In the genomic region with DNA sequence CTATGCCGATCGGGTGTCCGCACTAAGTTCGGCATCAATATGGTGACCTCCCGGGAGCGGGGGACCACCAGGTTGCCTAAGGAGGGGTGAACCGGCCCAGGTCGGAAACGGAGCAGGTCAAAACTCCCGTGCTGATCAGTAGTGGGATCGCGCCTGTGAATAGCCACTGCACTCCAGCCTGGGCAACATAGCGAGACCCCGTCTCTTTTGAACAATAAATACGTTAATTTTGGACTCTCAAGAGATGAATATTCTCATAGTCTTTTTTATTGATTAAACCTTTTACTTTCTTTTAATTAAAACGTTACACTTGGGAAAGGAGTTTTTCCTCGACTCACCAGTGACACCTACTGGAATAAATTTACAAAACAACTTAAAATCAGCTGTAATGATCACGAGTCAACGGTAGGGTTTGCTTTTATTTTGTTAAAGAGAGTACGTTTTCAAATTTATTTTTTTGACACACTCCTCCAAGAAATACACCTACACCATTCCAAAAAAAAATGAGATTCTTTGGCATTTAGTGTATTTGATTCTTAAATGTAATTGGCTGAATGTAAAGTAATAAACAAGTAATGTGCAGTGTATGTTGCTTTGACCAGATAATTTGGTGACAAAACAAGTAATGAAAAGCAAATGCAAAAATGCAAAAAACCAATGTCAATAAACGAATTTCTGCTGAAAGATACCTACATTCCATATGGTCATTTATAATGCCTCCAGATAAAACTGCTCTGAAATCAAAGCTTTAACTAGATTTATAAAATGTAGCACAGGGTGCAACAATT, we compare ENCODE assay signal across 2 cellular contexts.
TF ChIP-seq lines count a peak whose summit lies in the region.

No MANE protein-coding gene starts in this region.

TF ChIP-seq in SK-N-SH treated with all-trans-retinoic acid at 6 μM for 48 hours, 23 proteins besides CTCF, POLR2A, EP300 and RAD21 (continues in another document):
- TF ChIP-seq CSRNP3 (CRISPR knock-in tag; IDR thresholded peaks at IDR 0.05) (peak; percentile 28; the same call in 1 of the 2 replicates), ZFP30 (CRISPR knock-in tag; IDR thresholded peaks at IDR 0.05) (no peak), PPARA (CRISPR knock-in tag; IDR thresholded peaks at IDR 0.05; ENCODE audit: borderline replicate concordance) (no peak), RARB (CRISPR knock-in tag; IDR thresholded peaks at IDR 0.05) (no peak), OSR1 (CRISPR knock-in tag; IDR thresholded peaks at IDR 0.05) (no peak), ZNF8 (CRISPR knock-in tag; IDR thresholded peaks at IDR 0.05) (no peak; the same call in 1 of the 2 replicates), SNAI2 (CRISPR knock-in tag; IDR thresholded peaks at IDR 0.05) (no peak), TCF4 (CRISPR knock-in tag; IDR thresholded peaks at IDR 0.05; ENCODE audit: borderline replicate concordance) (peak; percentile 32; the same call in 1 of the 2 replicates), ISL1 (CRISPR knock-in tag; IDR thresholded peaks at IDR 0.05) (0 out of 2 replicates have a peak, but pooled peaks have one; percentile 8), ZNF70 (CRISPR knock-in tag; IDR thresholded peaks at IDR 0.05) (no peak), ZNF565 (CRISPR knock-in tag; conservative IDR thresholded peaks at IDR 0.05; ENCODE audit: low read depth) (no peak), TSHZ2 (CRISPR knock-in tag; IDR thresholded peaks at IDR 0.05) (peak; percentile 86), CSDC2 (CRISPR knock-in tag; IDR thresholded peaks at IDR 0.05) (peak; percentile 78; the same call in 1 of the 2 replicates), BACH2 (CRISPR knock-in tag; IDR thresholded peaks at IDR 0.05; ENCODE audit: borderline replicate concordance) (no peak), ZFP3 (CRISPR knock-in tag; IDR thresholded peaks at IDR 0.05) (peak; percentile 82), TOX (CRISPR knock-in tag; IDR thresholded peaks at IDR 0.05; ENCODE audit: borderline replicate concordance) (no peak), GLIS3 (CRISPR knock-in tag; IDR thresholded peaks at IDR 0.05) (0 out of 2 replicates have a peak, but pooled peaks have one; percentile 60), ZC3H10 (CRISPR knock-in tag; IDR thresholded peaks at IDR 0.05) (no peak), ARNTL (CRISPR knock-in tag; IDR thresholded peaks at IDR 0.05; ENCODE audit: borderline replicate concordance, low read depth) (no peak)
- TF ChIP-seq, protein P1, sequence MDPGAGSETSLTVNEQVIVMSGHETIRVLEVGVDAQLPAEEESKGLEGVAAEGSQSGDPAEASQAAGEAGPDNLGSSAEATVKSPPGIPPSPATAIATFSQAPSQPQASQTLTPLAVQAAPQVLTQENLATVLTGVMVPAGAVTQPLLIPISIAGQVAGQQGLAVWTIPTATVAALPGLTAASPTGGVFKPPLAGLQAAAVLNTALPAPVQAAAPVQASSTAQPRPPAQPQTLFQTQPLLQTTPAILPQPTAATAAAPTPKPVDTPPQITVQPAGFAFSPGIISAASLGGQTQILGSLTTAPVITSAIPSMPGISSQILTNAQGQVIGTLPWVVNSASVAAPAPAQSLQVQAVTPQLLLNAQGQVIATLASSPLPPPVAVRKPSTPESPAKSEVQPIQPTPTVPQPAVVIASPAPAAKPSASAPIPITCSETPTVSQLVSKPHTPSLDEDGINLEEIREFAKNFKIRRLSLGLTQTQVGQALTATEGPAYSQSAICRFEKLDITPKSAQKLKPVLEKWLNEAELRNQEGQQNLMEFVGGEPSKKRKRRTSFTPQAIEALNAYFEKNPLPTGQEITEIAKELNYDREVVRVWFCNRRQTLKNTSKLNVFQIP (CRISPR knock-in tag; IDR thresholded peaks at IDR 0.05; ENCODE audit: borderline replicate concordance, low read depth): no peak
- TF ChIP-seq, protein P2, sequence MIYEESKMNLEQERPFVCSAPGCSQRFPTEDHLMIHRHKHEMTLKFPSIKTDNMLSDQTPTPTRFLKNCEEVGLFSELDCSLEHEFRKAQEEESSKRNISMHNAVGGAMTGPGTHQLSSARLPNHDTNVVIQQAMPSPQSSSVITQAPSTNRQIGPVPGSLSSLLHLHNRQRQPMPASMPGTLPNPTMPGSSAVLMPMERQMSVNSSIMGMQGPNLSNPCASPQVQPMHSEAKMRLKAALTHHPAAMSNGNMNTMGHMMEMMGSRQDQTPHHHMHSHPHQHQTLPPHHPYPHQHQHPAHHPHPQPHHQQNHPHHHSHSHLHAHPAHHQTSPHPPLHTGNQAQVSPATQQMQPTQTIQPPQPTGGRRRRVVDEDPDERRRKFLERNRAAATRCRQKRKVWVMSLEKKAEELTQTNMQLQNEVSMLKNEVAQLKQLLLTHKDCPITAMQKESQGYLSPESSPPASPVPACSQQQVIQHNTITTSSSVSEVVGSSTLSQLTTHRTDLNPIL (CRISPR knock-in tag; IDR thresholded peaks at IDR 0.05; ENCODE audit: low read depth): 0 out of 2 replicates have a peak, but pooled peaks have one; percentile 3

TF ChIP-seq in K562, 482 proteins besides CTCF, POLR2A, EP300 and RAD21 (continues in another document):
- peak; percentile 39 to 72; a peak in 3 of 4 replicates for TF ChIP-seq KDM1A (IDR thresholded peaks at IDR 0.05)
- TF ChIP-seq ZNF253 (CRISPR knock-in tag; conservative IDR thresholded peaks at IDR 0.05): no peak
- TF ChIP-seq ETV5 (CRISPR knock-in tag; IDR thresholded peaks at IDR 0.05; ENCODE audit: low read depth): no peak
- TF ChIP-seq TAF15 (IDR thresholded peaks at IDR 0.05; ENCODE audit: low read depth, low read length): no peak
- no peak for TF ChIP-seq BRF1 (IDR thresholded peaks at IDR 0.05; ENCODE audit: borderline replicate concordance, extremely low read depth, insufficient read length)
- TF ChIP-seq HNRNPK (IDR thresholded peaks at IDR 0.05; ENCODE audit: low read depth, low read length, poor library complexity, severe bottlenecking): no peak
- TF ChIP-seq, protein P3, sequence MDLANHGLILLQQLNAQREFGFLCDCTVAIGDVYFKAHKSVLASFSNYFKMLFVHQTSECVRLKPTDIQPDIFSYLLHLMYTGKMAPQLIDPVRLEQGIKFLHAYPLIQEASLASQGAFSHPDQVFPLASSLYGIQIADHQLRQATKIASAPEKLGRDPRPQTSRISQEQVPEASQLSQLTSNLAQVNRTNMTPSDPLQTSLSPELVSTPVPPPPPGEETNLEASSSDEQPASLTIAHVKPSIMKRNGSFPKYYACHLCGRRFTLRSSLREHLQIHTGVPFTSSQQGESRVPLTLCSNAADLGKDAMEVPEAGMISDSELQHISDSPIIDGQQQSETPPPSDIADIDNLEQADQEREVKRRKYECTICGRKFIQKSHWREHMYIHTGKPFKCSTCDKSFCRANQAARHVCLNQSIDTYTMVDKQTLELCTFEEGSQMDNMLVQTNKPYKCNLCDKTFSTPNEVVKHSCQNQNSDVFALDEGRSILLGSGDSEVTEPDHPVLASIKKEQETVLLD (IDR thresholded peaks at IDR 0.05): no peak
- no peak for TF ChIP-seq ZNF124 (CRISPR knock-in tag; IDR thresholded peaks at IDR 0.05)
- TF ChIP-seq JUN (IDR thresholded peaks at IDR 0.05; ENCODE audit: borderline replicate concordance, low read depth, low read length): no peak
- no peak for TF ChIP-seq JUN (CRISPR knock-in tag; IDR thresholded peaks at IDR 0.05; ENCODE audit: borderline replicate concordance)
- no peak for TF ChIP-seq ETV6 (IDR thresholded peaks at IDR 0.05; ENCODE audit: borderline replicate concordance in 1 of 2, low read depth in 2 of 2, low read length in 1 of 2)
- no peak for TF ChIP-seq ETV6 (CRISPR knock-in tag; IDR thresholded peaks at IDR 0.05; ENCODE audit: borderline replicate concordance)
- TF ChIP-seq MAZ (CRISPR knock-in tag; conservative IDR thresholded peaks at IDR 0.05 in 1 of 2, IDR thresholded peaks at IDR 0.05 in 1 of 2): 0 out of 4 replicates have a peak, but pooled peaks of 1 of the 2 experiments have one; percentile 6
- TF ChIP-seq TEAD1 (CRISPR knock-in tag; IDR thresholded peaks at IDR 0.05): no peak
- TF ChIP-seq ARID2 (IDR thresholded peaks at IDR 0.05): no peak
- TF ChIP-seq DMBX1 (CRISPR knock-in tag; IDR thresholded peaks at IDR 0.05; ENCODE audit: borderline replicate concordance): peak; percentile 8; the same call in 1 of the 2 replicates
- no peak for TF ChIP-seq KLF6 (CRISPR knock-in tag; IDR thresholded peaks at IDR 0.05; ENCODE audit: borderline replicate concordance)
- no peak for TF ChIP-seq DLX4 (CRISPR knock-in tag; IDR thresholded peaks at IDR 0.05)
- TF ChIP-seq MAFF (IDR thresholded peaks at IDR 0.05; ENCODE audit: low read length): no peak
- TF ChIP-seq, protein P4, sequence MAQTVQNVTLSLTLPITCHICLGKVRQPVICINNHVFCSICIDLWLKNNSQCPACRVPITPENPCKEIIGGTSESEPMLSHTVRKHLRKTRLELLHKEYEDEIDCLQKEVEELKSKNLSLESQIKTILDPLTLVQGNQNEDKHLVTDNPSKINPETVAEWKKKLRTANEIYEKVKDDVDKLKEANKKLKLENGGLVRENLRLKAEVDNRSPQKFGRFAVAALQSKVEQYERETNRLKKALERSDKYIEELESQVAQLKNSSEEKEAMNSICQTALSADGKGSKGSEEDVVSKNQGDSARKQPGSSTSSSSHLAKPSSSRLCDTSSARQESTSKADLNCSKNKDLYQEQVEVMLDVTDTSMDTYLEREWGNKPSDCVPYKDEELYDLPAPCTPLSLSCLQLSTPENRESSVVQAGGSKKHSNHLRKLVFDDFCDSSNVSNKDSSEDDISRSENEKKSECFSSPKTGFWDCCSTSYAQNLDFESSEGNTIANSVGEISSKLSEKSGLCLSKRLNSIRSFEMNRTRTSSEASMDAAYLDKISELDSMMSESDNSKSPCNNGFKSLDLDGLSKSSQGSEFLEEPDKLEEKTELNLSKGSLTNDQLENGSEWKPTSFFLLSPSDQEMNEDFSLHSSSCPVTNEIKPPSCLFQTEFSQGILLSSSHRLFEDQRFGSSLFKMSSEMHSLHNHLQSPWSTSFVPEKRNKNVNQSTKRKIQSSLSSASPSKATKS (CRISPR knock-in tag; IDR thresholded peaks at IDR 0.05): no peak
- TF ChIP-seq, protein P5, sequence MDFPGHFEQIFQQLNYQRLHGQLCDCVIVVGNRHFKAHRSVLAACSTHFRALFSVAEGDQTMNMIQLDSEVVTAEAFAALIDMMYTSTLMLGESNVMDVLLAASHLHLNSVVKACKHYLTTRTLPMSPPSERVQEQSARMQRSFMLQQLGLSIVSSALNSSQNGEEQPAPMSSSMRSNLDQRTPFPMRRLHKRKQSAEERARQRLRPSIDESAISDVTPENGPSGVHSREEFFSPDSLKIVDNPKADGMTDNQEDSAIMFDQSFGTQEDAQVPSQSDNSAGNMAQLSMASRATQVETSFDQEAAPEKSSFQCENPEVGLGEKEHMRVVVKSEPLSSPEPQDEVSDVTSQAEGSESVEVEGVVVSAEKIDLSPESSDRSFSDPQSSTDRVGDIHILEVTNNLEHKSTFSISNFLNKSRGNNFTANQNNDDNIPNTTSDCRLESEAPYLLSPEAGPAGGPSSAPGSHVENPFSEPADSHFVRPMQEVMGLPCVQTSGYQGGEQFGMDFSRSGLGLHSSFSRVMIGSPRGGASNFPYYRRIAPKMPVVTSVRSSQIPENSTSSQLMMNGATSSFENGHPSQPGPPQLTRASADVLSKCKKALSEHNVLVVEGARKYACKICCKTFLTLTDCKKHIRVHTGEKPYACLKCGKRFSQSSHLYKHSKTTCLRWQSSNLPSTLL (IDR thresholded peaks at IDR 0.05): 0 out of 2 replicates have a peak, but pooled peaks have one; percentile 27
- no peak for TF ChIP-seq ZSCAN29 (IDR thresholded peaks at IDR 0.05)
- no peak for TF ChIP-seq HNRNPH1 (optimal IDR thresholded peaks at IDR 0.05; ENCODE audit: low read depth, low read length)
- TF ChIP-seq MYNN (IDR thresholded peaks at IDR 0.05): no peak
- TF ChIP-seq MYNN (CRISPR knock-in tag; IDR thresholded peaks at IDR 0.05): no peak
- TF ChIP-seq TCF3 (CRISPR knock-in tag; IDR thresholded peaks at IDR 0.05): no peak
- no peak for TF ChIP-seq PHB (CRISPR knock-in tag; IDR thresholded peaks at IDR 0.05)
- 0 out of 2 replicates have a peak, but pooled peaks have one; percentile 63 for TF ChIP-seq CC2D1A (IDR thresholded peaks at IDR 0.05)
- no peak; the same call in 1 of the 2 replicates for TF ChIP-seq ETV1 (tag; conservative IDR thresholded peaks at IDR 0.05; ENCODE audit: low read depth)
- no peak for TF ChIP-seq ZC3H11A (IDR thresholded peaks at IDR 0.05; ENCODE audit: low read depth, low read length)
- TF ChIP-seq ELF1 (tag; IDR thresholded peaks at IDR 0.05): no peak
- TF ChIP-seq RBM25 (IDR thresholded peaks at IDR 0.05; ENCODE audit: low read depth, low read length, severe bottlenecking): peak; percentile 46
- TF ChIP-seq, protein P6, sequence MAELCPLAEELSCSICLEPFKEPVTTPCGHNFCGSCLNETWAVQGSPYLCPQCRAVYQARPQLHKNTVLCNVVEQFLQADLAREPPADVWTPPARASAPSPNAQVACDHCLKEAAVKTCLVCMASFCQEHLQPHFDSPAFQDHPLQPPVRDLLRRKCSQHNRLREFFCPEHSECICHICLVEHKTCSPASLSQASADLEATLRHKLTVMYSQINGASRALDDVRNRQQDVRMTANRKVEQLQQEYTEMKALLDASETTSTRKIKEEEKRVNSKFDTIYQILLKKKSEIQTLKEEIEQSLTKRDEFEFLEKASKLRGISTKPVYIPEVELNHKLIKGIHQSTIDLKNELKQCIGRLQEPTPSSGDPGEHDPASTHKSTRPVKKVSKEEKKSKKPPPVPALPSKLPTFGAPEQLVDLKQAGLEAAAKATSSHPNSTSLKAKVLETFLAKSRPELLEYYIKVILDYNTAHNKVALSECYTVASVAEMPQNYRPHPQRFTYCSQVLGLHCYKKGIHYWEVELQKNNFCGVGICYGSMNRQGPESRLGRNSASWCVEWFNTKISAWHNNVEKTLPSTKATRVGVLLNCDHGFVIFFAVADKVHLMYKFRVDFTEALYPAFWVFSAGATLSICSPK (IDR thresholded peaks at IDR 0.05; ENCODE audit: borderline replicate concordance): no peak
